14 cellular contexts compared by ENCODE assay signal in genomic region chr4:89283975-89284556, GRCh38. TPM values are rescaled to one million over a fixed set of nuclear protein-coding genes. Genes with fewer than 3 reads are reported as not detected.
A peak's percentile ranks its signal among the peaks of the same experiment; 100 is the strongest.
DNase-seq lines count a peak whose midpoint lies in the region; TF ChIP-seq lines count a peak whose summit lies in the region.
"Had no signal": no experiment of that assay in that cellular context is flagged by ENCODE, and none has a peak within 500 bp of the region (broad histone marks: within the 10 kb centered on the region; RNA-seq: fewer than 3 reads in every experiment).

No MANE protein-coding gene starts in this region.

- CTCF ChIA-PET in activated naive CD4-positive, alpha-beta T cell treated with anti-CD3 and anti-CD28 coated beads, Interleukin-2, amount 10 ng/mL, durations not matched to agents 7 days and 5 days (lab: Charles Lee) = interaction anchor here (0.9 to 1.7 kb wide), 4 partner anchors 15 to 115 kb away, joined by 3 to 8 read pairs (median 4); no protein-coding TSS in a partner anchor

- peaks cover 34% of the 10 kb centered on the region for H3K36me3 Mint-ChIP-seq in activated naive CD4-positive, alpha-beta T cell treated with anti-CD3 and anti-CD28 coated beads, Interleukin-2, amount 10 ng/mL, durations not matched to agents 7 days and 5 days
- no peaks in the 10 kb centered on the region for H3K36me3 Mint-ChIP-seq in dendritic cell treated with granulocyte-macrophage colony-stimulating factor and Interleukin-4, amounts not matched to agents 40 ng/mL and 50 ng/mL, for 4 days (ENCODE audit: low read depth)

- H3K4me1 Mint-ChIP-seq in activated naive CD4-positive, alpha-beta T cell treated with anti-CD3 and anti-CD28 coated beads, Interleukin-2, amount 10 ng/mL, durations not matched to agents 7 days and 5 days = peaks cover 70% of the 10 kb centered on the region
- peaks cover 42% of the 10 kb centered on the region for H3K4me1 Mint-ChIP-seq in dendritic cell treated with granulocyte-macrophage colony-stimulating factor and Interleukin-4, amounts not matched to agents 40 ng/mL and 50 ng/mL, for 4 days (ENCODE audit: low read depth)

- H3K27me3 Mint-ChIP-seq in activated naive CD4-positive, alpha-beta T cell treated with anti-CD3 and anti-CD28 coated beads, Interleukin-2, amount 10 ng/mL, durations not matched to agents 7 days and 5 days = no peaks in the 10 kb centered on the region
- no peaks in the 10 kb centered on the region for H3K27me3 Mint-ChIP-seq in dendritic cell treated with granulocyte-macrophage colony-stimulating factor and Interleukin-4, amounts not matched to agents 40 ng/mL and 50 ng/mL, for 4 days

- H3K36me3 ChIP-seq in Peyer's patch = no peaks in the 10 kb centered on the region
- no peaks in the 10 kb centered on the region for H3K36me3 ChIP-seq in stomach
- H3K36me3 ChIP-seq: BE2C had no signal

- WGBS in stomach, 5 donors = 52 to 90% (median 62%) methylated on average over 3 of the region's 3 CpGs

- H3K9me3 ChIP-seq in Peyer's patch = no peaks in the 10 kb centered on the region
- no peaks in the 10 kb centered on the region for H3K9me3 ChIP-seq in stomach
- H3K9me3 ChIP-seq: BE2C had no signal

- H3K4me3 Mint-ChIP-seq in activated naive CD4-positive, alpha-beta T cell treated with anti-CD3 and anti-CD28 coated beads, Interleukin-2, amount 10 ng/mL, durations not matched to agents 7 days and 5 days = peak overlapping the region; percentile 29
- no peak overlapping the region for H3K4me3 Mint-ChIP-seq in dendritic cell treated with granulocyte-macrophage colony-stimulating factor and Interleukin-4, amounts not matched to agents 40 ng/mL and 50 ng/mL, for 4 days

- H3K4me1 ChIP-seq in Peyer's patch = peaks cover 0 to 17% (median 6%) of the 10 kb centered on the region in 4 donors
- peaks cover 0 to 31% (median 7%) of the 10 kb centered on the region in 4 donors for H3K4me1 ChIP-seq in stomach
- H3K4me1 ChIP-seq: BE2C had no signal

- H3K4me3 ChIP-seq in Peyer's patch (no peak overlapping the region), stomach (no peak overlapping the region)

- no peak for TF ChIP-seq EP300 in stomach (IDR thresholded peaks at IDR 0.05)

- TF ChIP-seq POLR2A in Peyer's patch (IDR thresholded peaks at IDR 0.05) (no peak), stomach (IDR thresholded peaks at IDR 0.05) (no peak)

- H3K27ac ChIP-seq in Peyer's patch = peak overlapping the region; percentile 38 to 71 (median 50)
- peak overlapping the region; percentile 34 to 81 (median 58) for H3K27ac ChIP-seq in stomach

- peak overlapping the region; percentile 81 for H3K27ac Mint-ChIP-seq in activated naive CD4-positive, alpha-beta T cell treated with anti-CD3 and anti-CD28 coated beads, Interleukin-2, amount 10 ng/mL, durations not matched to agents 7 days and 5 days
- H3K27ac Mint-ChIP-seq in dendritic cell treated with granulocyte-macrophage colony-stimulating factor and Interleukin-4, amounts not matched to agents 40 ng/mL and 50 ng/mL, for 4 days = peak overlapping the region; percentile 92

- H3K27me3 ChIP-seq in Peyer's patch = no peaks in the 10 kb centered on the region
- H3K27me3 ChIP-seq in stomach = no peaks in the 10 kb centered on the region
- H3K27me3 ChIP-seq: BE2C had no signal

- intact Hi-C loops in dendritic cell treated with granulocyte-macrophage colony-stimulating factor and Interleukin-4, amounts not matched to agents 40 ng/mL and 50 ng/mL, for 4 days (cut with micrococcal nuclease) = no loop called here
- intact Hi-C loops in stomach (cut with DNase I; ENCODE audit: low total_unique reads) = no loop called here

- DNase-seq in activated naive CD4-positive, alpha-beta T cell treated with anti-CD3 and anti-CD28 coated beads, Interleukin-2, amount 10 ng/mL, durations not matched to agents 7 days and 5 days = no peak
- no peak for DNase-seq in activated naive CD4-positive, alpha-beta T cell treated with anti-CD3 and anti-CD28 coated beads, Interleukin-2, amount 50 U/mL, for 16 hours
- DNase-seq in Peyer's patch (no peak), stomach (no peak), NCI-H1694 (lab: John Stamatoyannopoulos, UW) (no peak), NCI-H1930 (lab: John Stamatoyannopoulos, UW) (no peak), nucleus accumbens (lab: John Stamatoyannopoulos, UW) (no peak)
- DNase-seq: BE2C; effector CD4-positive, alpha-beta T cell; KG1; midbrain; NCI-H146; NCI-H526 had no signal

- TF ChIP-seq CTCF in Peyer's patch (IDR thresholded peaks at IDR 0.05) (no peak), stomach (IDR thresholded peaks at IDR 0.05) (no peak)

- peaks cover 9% of the 10 kb centered on the region for H3K9me3 Mint-ChIP-seq in activated naive CD4-positive, alpha-beta T cell treated with anti-CD3 and anti-CD28 coated beads, Interleukin-2, amount 10 ng/mL, durations not matched to agents 7 days and 5 days
- no peaks in the 10 kb centered on the region for H3K9me3 Mint-ChIP-seq in dendritic cell treated with granulocyte-macrophage colony-stimulating factor and Interleukin-4, amounts not matched to agents 40 ng/mL and 50 ng/mL, for 4 days

RNA-seq across cellular contexts. Expression of gene GPRIN3, which starts 23.5 kb away (rescaled TPM):
- total RNA-seq in Peyer's patch = 10 to 100 TPM; 13.1 to 26.8 (median 17.8) TPM
- 10 to 100 TPM in 4 of 5 donors, 1 to 10 TPM in 1; 8.9 to 19.8 (median 14.9) TPM for total RNA-seq in stomach
- polyA plus RNA-seq in stomach = 1 to 10 TPM in 1 of 3 donors, under 1 TPM in 2; 0.40 to 1.1 (median 0.92) TPM
